In the genomic region with DNA sequence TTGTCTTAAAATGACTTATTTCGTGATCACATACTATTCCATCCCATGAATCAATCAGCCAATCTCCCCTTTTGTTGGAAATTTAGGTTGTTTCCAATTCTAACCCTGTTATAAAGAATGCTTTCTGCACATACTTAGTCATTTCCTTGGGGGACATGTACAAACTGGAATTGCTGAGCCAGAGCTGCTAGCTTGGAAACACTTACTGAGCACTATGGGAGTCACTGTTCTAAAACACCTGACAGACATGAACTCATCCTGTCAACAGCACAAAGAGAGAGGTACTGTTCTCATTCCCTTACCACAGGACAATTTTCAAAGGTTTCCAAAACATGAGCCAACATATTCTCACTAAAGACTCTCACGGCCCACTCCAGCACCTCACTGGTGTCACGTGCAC, we compare ENCODE assay signal across 19 cellular contexts. TPM values are rescaled to one million over a fixed set of nuclear protein-coding genes. Genes with fewer than 3 reads are reported as not detected.
DNase-seq lines count a peak whose midpoint lies in the region; ATAC-seq and TF ChIP-seq lines count a peak whose summit lies in the region.
"Had no signal": no experiment of that assay in that cellular context is flagged by ENCODE, and none has a peak within 500 bp of the region (broad histone marks: within the 10 kb centered on the region; RNA-seq: fewer than 3 reads in every experiment).

No MANE protein-coding gene starts in this region.

- no peak overlapping the region for H3K23ac ChIP-seq in trophoblast cell (ENCODE audit: low read length)

- no peak overlapping the region for H3K4me2 ChIP-seq in trophoblast cell (ENCODE audit: low read length)

- peak overlapping the region; percentile 38; the same call in 1 of the 2 replicates for H3K27ac ChIP-seq in ACC112 (ENCODE audit: low read depth, low read length)
- H3K27ac ChIP-seq in trophoblast cell (ENCODE audit: low read depth, low read length): no peak overlapping the region
- H3K27ac ChIP-seq: cardiac muscle cell, tibial artery had no signal

- no peak overlapping the region for H2BK120ac ChIP-seq in trophoblast cell (ENCODE audit: insufficient read depth, low read length, poor library complexity)

- H3K79me1 ChIP-seq in trophoblast cell (ENCODE audit: low read length): peaks cover 13% of the 10 kb centered on the region

- H3K4me1 ChIP-seq in ACC112 (ENCODE audit: control insufficient read depth, insufficient read depth, low read length, unreplicated experiment) (peaks cover 22% of the 10 kb centered on the region), trophoblast cell (ENCODE audit: control insufficient read depth in 1 of 2, insufficient read depth in 2 of 2, low read length in 2 of 2) (peaks cover 28 to 41% of the 10 kb centered on the region in 2 experiments)

- no peak overlapping the region for H3K9ac ChIP-seq in trophoblast cell (ENCODE audit: low read length)
- H3K9ac ChIP-seq: BLaER1 treated with 17β-estradiol and CSF1 and Interleukin-3, amounts not matched to agents 10 nM and 100 nM had no signal

- H3K79me2 ChIP-seq in ACC112 (ENCODE audit: control insufficient read depth, insufficient read depth, low read length, unreplicated experiment) (no peaks in the 10 kb centered on the region), trophoblast cell (ENCODE audit: control insufficient read depth, insufficient read depth, low read length, poor library complexity) (peaks cover 2% of the 10 kb centered on the region)

- no peak overlapping the region for H2AK5ac ChIP-seq in trophoblast cell (ENCODE audit: low read length)

- H4K91ac ChIP-seq in trophoblast cell (ENCODE audit: low read depth, low read length): no peak overlapping the region

- no peak overlapping the region for H2BK5ac ChIP-seq in trophoblast cell (ENCODE audit: low read depth, low read length, poor library complexity)

- no peak overlapping the region for H4K8ac ChIP-seq in trophoblast cell (ENCODE audit: low read depth, low read length)

- peak; percentile 88 for DNase-seq in HPDE6-E6E7 (ENCODE audit: extremely low spot score)
- peak; percentile 57 for DNase-seq in iris pigment epithelial cell (ENCODE audit: low read depth)
- DNase-seq in trophoblast cell: no peak
- DNase-seq: DMS79, endodermal cell, H7, KBM-7, kidney glomerular epithelial cell, NCI-H1417 treated with DMSO at 0.1 percent for 48 hours, NCI-H345, posterior cingulate gyrus had no signal

- H3K36me3 ChIP-seq in ACC112 (ENCODE audit: insufficient read depth, low read length) (peaks cover 12% of the 10 kb centered on the region; the same call in 1 of the 2 replicates), trophoblast cell (ENCODE audit: control insufficient read depth in 1 of 2, insufficient read depth in 2 of 2, low read length in 2 of 2) (no peaks in the 10 kb centered on the region)
- H3K36me3 ChIP-seq: cardiac muscle cell had no signal

- no peak for TF ChIP-seq CTCF in brain (conservative IDR thresholded peaks at IDR 0.05)

- no peaks in the 10 kb centered on the region for H3K27me3 Mint-ChIP-seq in brain

- H3K4ac ChIP-seq in trophoblast cell (ENCODE audit: low read depth, low read length): no peak overlapping the region

- no peak overlapping the region for H3K14ac ChIP-seq in trophoblast cell (ENCODE audit: low read length)

- H2AFZ ChIP-seq in ACC112 (ENCODE audit: low read length, unreplicated experiment) (no peak overlapping the region), trophoblast cell (ENCODE audit: insufficient read depth, low read length, poor library complexity) (no peak overlapping the region)

- no peak overlapping the region for H3K4me3 Mint-ChIP-seq in brain
- H3K4me3 Mint-ChIP-seq: endodermal cell had no signal

- peak overlapping the region in 3 of 5 experiments; percentile 39 to 48 (median 41) for H3K27ac Mint-ChIP-seq in brain
- H3K27ac Mint-ChIP-seq: endodermal cell had no signal

- peaks cover 45% of the 10 kb centered on the region for H3K4me1 Mint-ChIP-seq in brain

- H4K12ac ChIP-seq in trophoblast cell (ENCODE audit: low read depth, low read length): no peak overlapping the region

- no peak overlapping the region for H2BK12ac ChIP-seq in trophoblast cell (ENCODE audit: low read length)

- H3K9me3 Mint-ChIP-seq in brain: no peaks in the 10 kb centered on the region
- H3K9me3 Mint-ChIP-seq: endodermal cell had no signal

- no CpG with 5 or more reads among the region's 3 CpGs for WGBS in trophoblast cell (ENCODE audit: extremely low coverage, insufficient coverage, insufficient read length)

- H3K27me3 ChIP-seq in ACC112 (ENCODE audit: insufficient read depth, low read length) (no peaks in the 10 kb centered on the region), trophoblast cell (ENCODE audit: insufficient read depth, low read length) (no peaks in the 10 kb centered on the region)
- H3K27me3 ChIP-seq: BLaER1 treated with 17β-estradiol and CSF1 and Interleukin-3, amounts not matched to agents 10 nM and 100 nM; cardiac muscle cell; tibial artery had no signal

- H3K9me3 ChIP-seq in trophoblast cell (ENCODE audit: insufficient read depth, low read depth, low read length): no peaks in the 10 kb centered on the region
- H3K9me3 ChIP-seq: BLaER1 treated with 17β-estradiol and CSF1 and Interleukin-3, amounts not matched to agents 10 nM and 100 nM; tibial artery had no signal

- H3K18ac ChIP-seq in trophoblast cell (ENCODE audit: low read length): no peak overlapping the region

- no peak for ATAC-seq in HG03521 (IDR thresholded peaks at IDR 0.05; ENCODE audit: unreplicated experiment)
- ATAC-seq in GM21723 (IDR thresholded peaks at IDR 0.05; ENCODE audit: unreplicated experiment): no peak
- no peak for ATAC-seq in GM21825 (IDR thresholded peaks at IDR 0.05; ENCODE audit: unreplicated experiment)

- no peak overlapping the region for H3K4me3 ChIP-seq in ACC112 (ENCODE audit: low read depth, low read length)
- H3K4me3 ChIP-seq in trophoblast cell (ENCODE audit: low read depth, low read length): no peak overlapping the region
- H3K4me3 ChIP-seq: BLaER1 treated with 17β-estradiol and CSF1 and Interleukin-3, amounts not matched to agents 10 nM and 100 nM; cardiac muscle cell; tibial artery had no signal

- H3K36me3 Mint-ChIP-seq in brain: peaks cover 17% of the 10 kb centered on the region

RNA-seq across cellular contexts. Expression of a gene that starts 32.1 kb away (rescaled TPM):
- 166 TPM for polyA plus RNA-seq in brain (ENCODE audit: insufficient read depth, low read depth, low replicate concordance)
- polyA plus RNA-seq in trophoblast cell (2013): 81.3 and 83.7 TPM in 2 replicates

RNA-seq across cellular contexts. Expression of a gene that starts 40.0 kb away (rescaled TPM):
- polyA plus RNA-seq in brain (ENCODE audit: insufficient read depth, low read depth, low replicate concordance): 28.4 TPM
- polyA plus RNA-seq in trophoblast cell (2013): 14.7 and 14.9 TPM in 2 replicates

Comparison
In these comparisons a context has a peak if more than half of its experiments do, and no peak if none do; other contexts are left out.
1. DNase-seq: peak in HPDE6-E6E7 (single experiment) and iris pigment epithelial cell (single experiment); none in trophoblast cell (0 of 2).